In the genomic region with DNA sequence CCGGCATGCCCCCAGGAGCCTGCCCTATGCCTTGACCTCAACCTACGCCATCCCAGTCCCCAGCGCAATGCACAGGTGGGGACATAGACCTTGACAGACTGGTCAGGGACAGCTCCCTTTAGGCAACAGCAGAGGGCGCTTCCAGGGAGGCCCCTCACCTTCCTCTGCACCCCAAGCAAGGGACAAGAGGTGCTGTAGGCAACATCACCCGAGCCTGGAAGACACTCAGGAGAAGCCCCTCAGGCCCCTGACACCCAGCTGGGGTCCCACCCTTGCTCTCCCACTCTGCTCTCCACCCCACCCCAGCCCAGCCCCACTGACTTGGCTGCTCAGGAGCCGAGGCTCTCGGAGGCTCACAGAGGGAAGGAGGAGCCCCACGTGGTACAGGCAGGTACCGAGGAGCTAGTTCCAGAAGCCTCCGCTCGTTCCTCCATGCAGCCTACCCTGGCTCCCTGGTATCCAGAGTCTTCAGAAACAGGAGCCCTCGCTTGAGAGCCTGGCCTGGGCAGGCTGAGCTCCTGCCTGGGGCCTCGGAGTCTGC, we compare ENCODE assay signal across 9 cellular contexts. TPM values are rescaled to one million over a fixed set of nuclear protein-coding genes. Genes with fewer than 3 reads are reported as not detected.
DNase-seq lines count a peak whose midpoint lies in the region; ATAC-seq and TF ChIP-seq lines count a peak whose summit lies in the region.
"Had no signal": no experiment of that assay in that cellular context is flagged by ENCODE, and none has a peak within 500 bp of the region (broad histone marks: within the 10 kb centered on the region; RNA-seq: fewer than 3 reads in every experiment).

No MANE protein-coding gene starts in this region.

- H3K4me1 ChIP-seq in colonic mucosa, result no peaks in the 10 kb centered on the region

- H3K9ac ChIP-seq in colonic mucosa (ENCODE audit: low read depth in 2 of 2, low read length in 2 of 2), result no peak overlapping the region

- H3K36me3 ChIP-seq in colonic mucosa (no peaks in the 10 kb centered on the region), MG63 (no peaks in the 10 kb centered on the region)

- peaks cover 7 to 37% of the 10 kb centered on the region in 2 donors for H3K27me3 Mint-ChIP-seq in natural killer cell treated with Interleukin-12 subunit alpha and Interleukin-12 subunit beta and Interleukin-15 and Interleukin-18, amount 100 ng/mL, for 72 hours

- no peaks in the 10 kb centered on the region for H3K36me3 Mint-ChIP-seq in natural killer cell treated with Interleukin-12 subunit alpha and Interleukin-12 subunit beta and Interleukin-15 and Interleukin-18, amount 100 ng/mL, for 72 hours
- H3K36me3 Mint-ChIP-seq: activated naive CD4-positive, alpha-beta T cell treated with anti-CD3 and anti-CD28 coated beads, Interleukin-2, amount 50 U/mL, for 24 hours had no signal

- no peak overlapping the region for H3K4me3 Mint-ChIP-seq in natural killer cell treated with Interleukin-12 subunit alpha and Interleukin-12 subunit beta and Interleukin-15 and Interleukin-18, amount 100 ng/mL, for 72 hours
- H3K4me3 Mint-ChIP-seq: activated naive CD4-positive, alpha-beta T cell treated with anti-CD3 and anti-CD28 coated beads, Interleukin-2, amount 50 U/mL, for 24 hours had no signal

- intact Hi-C loops in colonic mucosa (cut with DNase I), result no loop called here

- no peaks in the 10 kb centered on the region for H3K9me3 Mint-ChIP-seq in natural killer cell treated with Interleukin-12 subunit alpha and Interleukin-12 subunit beta and Interleukin-15 and Interleukin-18, amount 100 ng/mL, for 72 hours
- H3K9me3 Mint-ChIP-seq: activated naive CD4-positive, alpha-beta T cell treated with anti-CD3 and anti-CD28 coated beads, Interleukin-2, amount 50 U/mL, for 24 hours had no signal

- peak in 1 of 2 donors; percentile 38 for ATAC-seq in natural killer cell treated with Interleukin-12 subunit alpha and Interleukin-12 subunit beta and Interleukin-15 and Interleukin-18, amount 100 ng/mL, for 72 hours
- no peak for ATAC-seq in HG02970 (IDR thresholded peaks at IDR 0.05; ENCODE audit: low FRiP score, unreplicated experiment)

- no peak overlapping the region for H3K27ac ChIP-seq in colonic mucosa

- no peak overlapping the region for H3K27ac Mint-ChIP-seq in natural killer cell treated with Interleukin-12 subunit alpha and Interleukin-12 subunit beta and Interleukin-15 and Interleukin-18, amount 100 ng/mL, for 72 hours
- H3K27ac Mint-ChIP-seq: activated naive CD4-positive, alpha-beta T cell treated with anti-CD3 and anti-CD28 coated beads, Interleukin-2, amount 50 U/mL, for 24 hours had no signal

- peaks cover 56% of the 10 kb centered on the region for H3K27me3 ChIP-seq in colonic mucosa
- H3K27me3 ChIP-seq in MG63, result peaks cover 42% of the 10 kb centered on the region

- H3K4me3 ChIP-seq in colonic mucosa, result no peak overlapping the region
- no peak overlapping the region for H3K4me3 ChIP-seq in MG63

- H3K9me3 ChIP-seq in colonic mucosa, result no peaks in the 10 kb centered on the region
- no peaks in the 10 kb centered on the region for H3K9me3 ChIP-seq in MG63

- TF ChIP-seq CTCF in LNCAP (IDR thresholded peaks at IDR 0.05), result peak; percentile 49
- TF ChIP-seq CTCF in colonic mucosa (IDR thresholded peaks at IDR 0.05), result peak; percentile 14

- DNase-seq in activated effector memory CD4-positive, alpha-beta T cell treated with anti-CD3 and anti-CD28 coated beads, Interleukin-2, amount 50 U/mL, for 16 hours, result peak; percentile 63
- DNase-seq in activated effector memory CD4-positive, alpha-beta T cell treated with Interleukin-2 at 50 U/mL for 16 hours, result no peak
- DNase-seq in colonic mucosa (no peak), MG63 (no peak), cortex of kidney (lab: John Stamatoyannopoulos, UW) (no peak)
- DNase-seq in natural killer cell treated with Interleukin-12 subunit alpha and Interleukin-12 subunit beta and Interleukin-15 and Interleukin-18, amount 100 ng/mL, for 72 hours (ENCODE audit: low spot score), result peak; percentile 40

- no peaks in the 10 kb centered on the region for H3K4me1 Mint-ChIP-seq in natural killer cell treated with Interleukin-12 subunit alpha and Interleukin-12 subunit beta and Interleukin-15 and Interleukin-18, amount 100 ng/mL, for 72 hours (ENCODE audit: low read depth in 2 of 2)

RNA-seq across cellular contexts. Expression of a gene that starts 2.4 kb away (rescaled TPM):
- not detected for total RNA-seq in colonic mucosa
- not detected for total RNA-seq in natural killer cell treated with Interleukin-12 subunit alpha and Interleukin-12 subunit beta and Interleukin-15 and Interleukin-18, amount 100 ng/mL, for 72 hours
- 0.52 TPM in 1 of 2 replicates, not detected in the other for total RNA-seq in MG63 (2014; rRNA removed; shearing (Covaris generic); ENCODE audit: low replicate concordance)

RNA-seq across cellular contexts. Expression of a gene that starts 56.7 kb away (rescaled TPM):
- total RNA-seq in colonic mucosa, result 1 to 10 TPM; 2.6 to 3.3 TPM
- under 1 TPM in 1 of 2 donors, not detected in 1; 0.11 TPM for total RNA-seq in natural killer cell treated with Interleukin-12 subunit alpha and Interleukin-12 subunit beta and Interleukin-15 and Interleukin-18, amount 100 ng/mL, for 72 hours
- total RNA-seq in MG63 (2014; rRNA removed; shearing (Covaris generic); ENCODE audit: low replicate concordance), result 10.8 and 11.3 TPM in 2 replicates

Comparison
In these comparisons a context has a peak if more than half of its experiments do, and no peak if none do; other contexts are left out.
1. DNase-seq: peak in activated effector memory CD4-positive, alpha-beta T cell treated with anti-CD3 and anti-CD28 coated beads, Interleukin-2, amount 50 U/mL, for 16 hours (single experiment) and natural killer cell treated with Interleukin-12 subunit alpha and Interleukin-12 subunit beta and Interleukin-15 and Interleukin-18, amount 100 ng/mL, for 72 hours (single experiment); none in activated effector memory CD4-positive, alpha-beta T cell treated with Interleukin-2 at 50 U/mL for 16 hours (single experiment), colonic mucosa (single experiment), MG63 (single experiment) and cortex of kidney (single experiment).